29 cellular contexts compared by ENCODE assay signal in the genomic region with DNA sequence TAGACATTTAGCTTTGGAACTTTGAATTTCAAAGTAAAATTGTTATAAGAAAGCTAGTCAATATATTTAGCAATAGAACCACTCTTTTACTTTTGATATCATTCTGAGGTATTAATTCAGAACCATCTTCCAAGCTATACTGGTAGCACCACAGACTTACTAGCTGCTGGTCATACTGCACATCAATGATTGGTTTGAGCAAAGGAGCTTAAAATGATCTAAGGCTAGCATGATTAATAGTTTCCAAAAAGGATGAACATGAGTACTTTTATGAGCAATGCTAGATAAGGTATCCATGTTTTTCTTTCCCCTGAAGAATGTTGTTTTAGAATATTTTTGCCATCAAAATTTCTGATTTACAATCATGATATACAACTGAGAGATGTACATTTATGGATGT. TPM values are rescaled to one million over a fixed set of nuclear protein-coding genes. Genes with fewer than 3 reads are reported as not detected.
DNase-seq lines count a peak whose midpoint lies in the region; ATAC-seq lines count a peak whose summit lies in the region.
"Had no signal": no experiment of that assay in that cellular context is flagged by ENCODE, and none has a peak within 500 bp of the region (broad histone marks: within the 10 kb centered on the region; RNA-seq: fewer than 3 reads in every experiment).

No MANE protein-coding gene starts in this region.

- H2AFZ ChIP-seq in ACC112 (ENCODE audit: low read length, unreplicated experiment) (no peak overlapping the region), GM23248 (no peak overlapping the region)

- H3F3A ChIP-seq in GM23248 (ENCODE audit: insufficient read depth) = peaks cover 11% of the 10 kb centered on the region; the same call in 1 of the 2 replicates

- peaks cover 5% of the 10 kb centered on the region for H3K79me2 ChIP-seq in ACC112 (ENCODE audit: control insufficient read depth, insufficient read depth, low read length, unreplicated experiment)
- peaks cover 41% of the 10 kb centered on the region for H3K79me2 ChIP-seq in GM23248 (ENCODE audit: insufficient read depth)

- peak in 1 of 2 donors; percentile 51 for ATAC-seq in activated T-cell treated with anti-CD3 and anti-CD28 coated beads, Interleukin-2, amount 50 U/mL, for 72 hours (replicated peaks in 1 of 2)
- peak; percentile 53 for ATAC-seq in activated naive CD8-positive, alpha-beta T cell treated with anti-CD3 and anti-CD28 coated beads, Interleukin-2, amount 50 U/mL, for 24 hours
- ATAC-seq: A549, GM12878, Right ventricle myocardium inferior had no signal

- H3K4me2 ChIP-seq in GM23248 (ENCODE audit: unreplicated experiment) = no peak overlapping the region
- H3K4me2 ChIP-seq: A549 had no signal

- DNase-seq in activated T-cell treated with anti-CD3 and anti-CD28 coated beads, Interleukin-2, amount 50 U/mL, for 72 hours = no peak
- DNase-seq in activated T-cell treated with anti-CD3 and anti-CD28 coated beads, Interleukin-2, amount 50 U/mL, for 48 hours = no peak
- DNase-seq in GM23248 = peak; percentile 22
- no peak for DNase-seq in activated naive CD8-positive, alpha-beta T cell treated with anti-CD3 and anti-CD28 coated beads, Interleukin-2, amount 50 U/mL, for 24 hours
- DNase-seq in activated CD8-positive, alpha-beta memory T cell treated with anti-CD3 and anti-CD28 coated beads, Interleukin-2, amount 50 U/mL, for 4 hours = no peak
- DNase-seq in cerebellar nuclear complex (lab: John Stamatoyannopoulos, UW) = no peak
- no peak for DNase-seq in glomerular visceral epithelial cell (ENCODE audit: extremely low spot score)
- DNase-seq: C1 segment of cervical spinal cord; Caco-2; CD4-positive, alpha-beta memory T cell; DMS 273 treated with DMSO at 0.1 percent for 48 hours; DMS79; EL; GDM1; HCEC 1CT; IMR-90; KG1; NCI-H1048; NCI-H1694; NCI-H446 treated with DMSO at 0.1 percent for 48 hours; NCI-H526; NCI-H82; NK-92 treated with Interleukin-12 subunit alpha and Interleukin-12 subunit beta, amount 100 ng/mL, for 24 hours; PC-3 had no signal

- H3K36me3 ChIP-seq in ACC112 (ENCODE audit: insufficient read depth, low read length) = peaks cover 40% of the 10 kb centered on the region
- H3K36me3 ChIP-seq in GM23248 (ENCODE audit: low read depth) = peaks cover 41% of the 10 kb centered on the region

- H3K9ac ChIP-seq in GM23248 = no peak overlapping the region

- peaks cover 9% of the 10 kb centered on the region for H3K4me1 ChIP-seq in ACC112 (ENCODE audit: control insufficient read depth, insufficient read depth, low read length, unreplicated experiment)
- H3K4me1 ChIP-seq in GM23248 (ENCODE audit: insufficient read depth) = no peaks in the 10 kb centered on the region; the same call in 1 of the 2 replicates
- H3K4me1 ChIP-seq: A549, Caco-2, SJSA1 had no signal

- no peaks in the 10 kb centered on the region for H3K9me3 Mint-ChIP-seq in activated T-cell treated with anti-CD3 and anti-CD28 coated beads, Interleukin-2, amount 50 U/mL, for 72 hours
- no peaks in the 10 kb centered on the region for H3K9me3 Mint-ChIP-seq in activated naive CD8-positive, alpha-beta T cell treated with anti-CD3 and anti-CD28 coated beads, Interleukin-2, amount 50 U/mL, for 24 hours
- H3K9me3 Mint-ChIP-seq: CD4-positive, alpha-beta memory T cell had no signal

- no peaks in the 10 kb centered on the region for H3K27me3 Mint-ChIP-seq in activated T-cell treated with anti-CD3 and anti-CD28 coated beads, Interleukin-2, amount 50 U/mL, for 72 hours (ENCODE audit: low read depth)
- no peaks in the 10 kb centered on the region for H3K27me3 Mint-ChIP-seq in activated naive CD8-positive, alpha-beta T cell treated with anti-CD3 and anti-CD28 coated beads, Interleukin-2, amount 50 U/mL, for 24 hours
- H3K27me3 Mint-ChIP-seq: CD4-positive, alpha-beta memory T cell had no signal

- H3K4me3 Mint-ChIP-seq in activated T-cell treated with anti-CD3 and anti-CD28 coated beads, Interleukin-2, amount 50 U/mL, for 72 hours = no peak overlapping the region
- no peak overlapping the region for H3K4me3 Mint-ChIP-seq in activated naive CD8-positive, alpha-beta T cell treated with anti-CD3 and anti-CD28 coated beads, Interleukin-2, amount 50 U/mL, for 24 hours
- H3K4me3 Mint-ChIP-seq: CD4-positive, alpha-beta memory T cell had no signal

- in situ Hi-C loops in GM23248 (cut with MboI) = no loop called here

- no peak overlapping the region for H3K4me3 ChIP-seq in ACC112 (ENCODE audit: low read depth, low read length)
- no peak overlapping the region for H3K4me3 ChIP-seq in GM23248
- H3K4me3 ChIP-seq: A549, GM12878, SJSA1 had no signal

- H3K27me3 ChIP-seq in ACC112 (ENCODE audit: insufficient read depth, low read length) (no peaks in the 10 kb centered on the region), GM23248 (replicated peaks; ENCODE audit: insufficient read depth) (no peaks in the 10 kb centered on the region)
- H3K27me3 ChIP-seq: SJSA1 had no signal

- H3K9me3 ChIP-seq in GM23248 (ENCODE audit: low read depth) = no peaks in the 10 kb centered on the region
- H3K9me3 ChIP-seq: A549, Caco-2, SJSA1 had no signal

- H3K27ac ChIP-seq in ACC112 (ENCODE audit: low read depth, low read length) = peak overlapping the region; percentile 1; the same call in 1 of the 2 replicates
- no peak overlapping the region for H3K27ac ChIP-seq in GM23248
- H3K27ac ChIP-seq: A549, SJSA1 had no signal

- H3K9me2 ChIP-seq in GM23248 (ENCODE audit: insufficient read depth) = no peaks in the 10 kb centered on the region

- peaks cover 0 to 21% of the 10 kb centered on the region in 2 donors for H3K36me3 Mint-ChIP-seq in activated T-cell treated with anti-CD3 and anti-CD28 coated beads, Interleukin-2, amount 50 U/mL, for 72 hours (ENCODE audit: insufficient read depth in 2 of 2)
- H3K36me3 Mint-ChIP-seq in activated naive CD8-positive, alpha-beta T cell treated with anti-CD3 and anti-CD28 coated beads, Interleukin-2, amount 50 U/mL, for 24 hours (ENCODE audit: low read depth) = peaks cover 38% of the 10 kb centered on the region

- peak overlapping the region; percentile 8 for H3K27ac Mint-ChIP-seq in activated T-cell treated with anti-CD3 and anti-CD28 coated beads, Interleukin-2, amount 50 U/mL, for 72 hours
- peak overlapping the region; percentile 40 for H3K27ac Mint-ChIP-seq in activated naive CD8-positive, alpha-beta T cell treated with anti-CD3 and anti-CD28 coated beads, Interleukin-2, amount 50 U/mL, for 24 hours

- H4K20me1 ChIP-seq in GM23248 (ENCODE audit: insufficient read depth) = no peaks in the 10 kb centered on the region

- peaks cover 24% of the 10 kb centered on the region for H3K4me1 Mint-ChIP-seq in activated T-cell treated with anti-CD3 and anti-CD28 coated beads, Interleukin-2, amount 50 U/mL, for 72 hours (ENCODE audit: low read depth)
- H3K4me1 Mint-ChIP-seq in activated naive CD8-positive, alpha-beta T cell treated with anti-CD3 and anti-CD28 coated beads, Interleukin-2, amount 50 U/mL, for 24 hours = peaks cover 31% of the 10 kb centered on the region

RNA-seq across cellular contexts. Expression of a gene that starts 17.2 kb away (rescaled TPM):
- 10 to 100 TPM; 86.7 to 92.2 TPM for total RNA-seq in activated T-cell treated with anti-CD3 and anti-CD28 coated beads, Interleukin-2, amount 50 U/mL, for 72 hours
- total RNA-seq in GM23248 (2014; rRNA removed; shearing (Covaris generic)) = 208 and 315 TPM in 2 replicates
- 259 and 275 TPM in 2 replicates for polyA plus RNA-seq in GM23248 (2016; fragmentation: Nextera tagmentation; extraction: Ambion mirVana)

RNA-seq across cellular contexts. Expression of a gene that starts 27.2 kb away (rescaled TPM):
- total RNA-seq in activated T-cell treated with anti-CD3 and anti-CD28 coated beads, Interleukin-2, amount 50 U/mL, for 72 hours = 100 to 1,000 TPM in 1 of 2 donors, 10 to 100 TPM in 1; 92.0 to 121 TPM
- total RNA-seq in GM23248 (2014; rRNA removed; shearing (Covaris generic)) = 20.1 and 44.5 TPM in 2 replicates
- polyA plus RNA-seq in GM23248 (2016; fragmentation: Nextera tagmentation; extraction: Ambion mirVana) = 39.3 and 41.8 TPM in 2 replicates
